In genomic region chr2:55693181-55694125, GRCh38 we compare ENCODE assay signal across 8 cellular contexts. TPM values are rescaled to one million over a fixed set of nuclear protein-coding genes. Genes with fewer than 3 reads are reported as not detected.
DNase-seq lines count a peak whose midpoint lies in the region; ATAC-seq, FAIRE-seq and TF ChIP-seq lines count a peak whose summit lies in the region.

TSS of gene PNPT1 (minus strand) at chr2:55693844. CDS start at chr2:55693823, 21 bp downstream.

- H3K4me3 Mint-ChIP-seq in T-cell: peak within 1 kb of the TSS; percentile 96 to 98 (median 98)

- POLR2A ChIA-PET in T-cell (lab: Charles Lee): interaction anchor here in 1 of 2 donors (0.6 kb wide), 1 partner anchor 8 kb away, joined by 4 read pairs; no protein-coding TSS in a partner anchor

- no peak for TF ChIP-seq CTCF in adrenal gland (IDR thresholded peaks at IDR 0.05)
- no peak for TF ChIP-seq CTCF in heart right ventricle (IDR thresholded peaks at IDR 0.05)
- no peak for TF ChIP-seq CTCF in upper lobe of right lung (IDR thresholded peaks at IDR 0.05)

- H3K4me3 ChIP-seq in adrenal gland (peak within 1 kb of the TSS; percentile 63 to 83 (median 70)), heart right ventricle (peak within 1 kb of the TSS; percentile 57 to 90 (median 86)), upper lobe of right lung (peak within 1 kb of the TSS; percentile 92)

- DNase-seq in GM12891 (ENCODE audit: insufficient read length, low spot score): peak; percentile 91
- peak; percentile 73 for DNase-seq in NCI-H1436 treated with DMSO at 0.1 percent for 48 hours (lab: John Stamatoyannopoulos, UW)
- peak; percentile 79 to 92 (median 88) for DNase-seq in T-cell
- peak; percentile 94 to 97 (median 96) for DNase-seq in adrenal gland
- peak; percentile 93 to 95 for DNase-seq in heart right ventricle
- DNase-seq in posterior vena cava (ENCODE audit: low spot score): peak; percentile 98
- peak; percentile 97 for DNase-seq in upper lobe of right lung

- CTCF ChIA-PET in T-cell (lab: Charles Lee): no interaction called here

- 0 to 1% (median 1%) methylated on average over 35 to 56 of the region's 56 CpGs for WGBS in adrenal gland, 4 donors
- 0% methylated on average over 56 of the region's 56 CpGs for WGBS in heart right ventricle, 2 donors

- peaks cover 10% of the 10 kb centered on the region for H3K36me3 Mint-ChIP-seq in T-cell

- H3K4me1 Mint-ChIP-seq in T-cell: peaks cover 41 to 46% (median 45%) of the 10 kb centered on the region in 3 donors

- no peaks in the 10 kb centered on the region for H3K9me3 Mint-ChIP-seq in T-cell

- no peaks in the 10 kb centered on the region for H3K36me3 ChIP-seq in adrenal gland (replicated peaks in 1 of 2)
- peaks cover 0 to 16% (median 0%) of the 10 kb centered on the region in 9 donors for H3K36me3 ChIP-seq in heart right ventricle
- H3K36me3 ChIP-seq in upper lobe of right lung: no peaks in the 10 kb centered on the region

- H3K27ac ChIP-seq in adrenal gland (peak within 1 kb of the TSS in 1 of 5 donors; percentile 15), heart right ventricle (peak within 1 kb of the TSS in 9 of 10 donors; percentile 7 to 76 (median 51)), upper lobe of right lung (peak within 1 kb of the TSS; percentile 70)

- TF ChIP-seq POLR2A in GM12891 (IDR thresholded peaks at IDR 0.05; ENCODE audit: low read depth, low read length) (peak; percentile 97), adrenal gland (IDR thresholded peaks at IDR 0.05) (peak in 1 of 2 donors; percentile 33)

- intact Hi-C loops in adrenal gland (cut with DNase I): no loop called here
- intact Hi-C loops in heart right ventricle (cut with DNase I): no loop called here
- intact Hi-C loops in posterior vena cava (cut with DNase I): no loop called here
- intact Hi-C loops in upper lobe of right lung (cut with DNase I): no loop called here

- peaks cover 0 to 1% of the 10 kb centered on the region in 2 donors for H3K27me3 Mint-ChIP-seq in T-cell

- H3K9me3 ChIP-seq in adrenal gland (replicated peaks in 1 of 3) (no peaks in the 10 kb centered on the region), heart right ventricle (no peaks in the 10 kb centered on the region), upper lobe of right lung (no peaks in the 10 kb centered on the region)

- peak; percentile 100 for FAIRE-seq in GM12891 (lab: Jason Lieb, UNC)

- H3K4me1 ChIP-seq in adrenal gland (replicated peaks in 1 of 2) (peaks cover 9 to 14% of the 10 kb centered on the region in 2 donors), heart right ventricle (peaks cover 0 to 16% (median 11%) of the 10 kb centered on the region in 9 donors), upper lobe of right lung (peaks cover 6% of the 10 kb centered on the region)

- no peaks in the 10 kb centered on the region for H3K27me3 ChIP-seq in adrenal gland
- peaks cover 0 to 6% (median 0%) of the 10 kb centered on the region in 7 donors for H3K27me3 ChIP-seq in heart right ventricle
- no peaks in the 10 kb centered on the region for H3K27me3 ChIP-seq in upper lobe of right lung

- peak within 1 kb of the TSS; percentile 82 to 93 for H3K27ac Mint-ChIP-seq in T-cell

- ATAC-seq in HG02840 (IDR thresholded peaks at IDR 0.05; ENCODE audit: low FRiP score, unreplicated experiment) (peak; percentile 100), T-cell (replicated peaks in 1 of 4) (peak; percentile 100), heart right ventricle (peak; percentile 100), upper lobe of right lung (peak; percentile 100)

TF ChIP-seq in GM12891, 5 proteins besides CTCF, POLR2A, EP300 and RAD21:
- TF ChIP-seq POLR2AphosphoS5 (IDR thresholded peaks at IDR 0.05; ENCODE audit: low read depth, low read length): peak; percentile 97
- peak; percentile 92 for TF ChIP-seq TAF1 (IDR thresholded peaks at IDR 0.05; ENCODE audit: low read depth, low read length)
- TF ChIP-seq PAX5 (IDR thresholded peaks at IDR 0.05; ENCODE audit: insufficient read depth, low read length, severe bottlenecking): peak; percentile 5
- TF ChIP-seq POU2F2 (IDR thresholded peaks at IDR 0.05; ENCODE audit: low read depth, low read length): peak; percentile 66
- TF ChIP-seq SPI1 (IDR thresholded peaks at IDR 0.05; ENCODE audit: low read depth, low read length): no peak

RNA-seq across cellular contexts. Expression of gene PNPT1, which starts in this region (rescaled TPM):
- polyA plus RNA-seq in GM12891 (2012; ENCODE audit: low read depth, missing spikeins): 13.0 TPM
- total RNA-seq in T-cell: 10 to 100 TPM; 13.3 to 31.0 (median 25.7) TPM
- 10 to 100 TPM in 6 of 8 donors, 1 to 10 TPM in 2; 7.0 to 30.0 (median 19.7) TPM for total RNA-seq in adrenal gland
- 10 to 100 TPM in 2 of 3 donors, 1 to 10 TPM in 1; 9.8 to 35.7 (median 12.5) TPM for polyA plus RNA-seq in adrenal gland
- 10 to 100 TPM; 19.6 to 29.1 (median 24.6) TPM for total RNA-seq in heart right ventricle
- 10 to 100 TPM; 10.1 to 12.3 TPM for polyA plus RNA-seq in heart right ventricle
- 10 to 100 TPM; 20.4 to 23.9 TPM for total RNA-seq in posterior vena cava
- total RNA-seq in upper lobe of right lung: 26.8 TPM
